Comparison of ENCODE assay signal across 1 cellular context in the genomic region with DNA sequence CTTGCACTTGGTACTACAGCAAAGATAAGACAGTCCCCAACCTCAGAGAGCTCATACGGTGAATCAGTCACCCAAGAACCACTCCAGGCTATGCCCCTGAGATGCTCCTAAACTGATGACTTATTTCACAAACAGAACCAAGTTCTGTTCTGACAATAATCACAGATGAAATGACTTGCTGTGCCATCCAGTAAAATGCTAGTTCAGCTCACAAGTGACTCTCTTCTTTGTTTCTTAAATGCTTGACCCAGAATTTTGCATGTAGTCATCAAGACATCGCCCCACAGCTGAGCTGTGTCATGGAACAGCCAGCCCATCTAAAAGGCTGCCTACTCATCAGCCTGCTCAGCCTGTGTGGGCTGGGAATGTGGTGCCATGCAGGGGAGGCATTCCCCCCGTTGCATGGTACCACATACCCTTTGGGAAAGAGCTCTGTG.
TF ChIP-seq lines count a peak whose summit lies in the region.

No MANE protein-coding gene starts in this region.

TF ChIP-seq in HepG2, 621 proteins besides CTCF, POLR2A, EP300 and RAD21 (continued from another document):
- TF ChIP-seq, protein P1, sequence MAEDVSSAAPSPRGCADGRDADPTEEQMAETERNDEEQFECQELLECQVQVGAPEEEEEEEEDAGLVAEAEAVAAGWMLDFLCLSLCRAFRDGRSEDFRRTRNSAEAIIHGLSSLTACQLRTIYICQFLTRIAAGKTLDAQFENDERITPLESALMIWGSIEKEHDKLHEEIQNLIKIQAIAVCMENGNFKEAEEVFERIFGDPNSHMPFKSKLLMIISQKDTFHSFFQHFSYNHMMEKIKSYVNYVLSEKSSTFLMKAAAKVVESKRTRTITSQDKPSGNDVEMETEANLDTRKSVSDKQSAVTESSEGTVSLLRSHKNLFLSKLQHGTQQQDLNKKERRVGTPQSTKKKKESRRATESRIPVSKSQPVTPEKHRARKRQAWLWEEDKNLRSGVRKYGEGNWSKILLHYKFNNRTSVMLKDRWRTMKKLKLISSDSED (CRISPR knock-in tag; IDR thresholded peaks at IDR 0.05) = no peak
- TF ChIP-seq ZNF253 (CRISPR knock-in tag; IDR thresholded peaks at IDR 0.05; ENCODE audit: borderline replicate concordance) = no peak
- TF ChIP-seq ZMAT3 (CRISPR knock-in tag; conservative IDR thresholded peaks at IDR 0.05) = no peak
- no peak for TF ChIP-seq SMARCE1 (IDR thresholded peaks at IDR 0.05; ENCODE audit: borderline replicate concordance)
- TF ChIP-seq ZNF17 (CRISPR knock-in tag; IDR thresholded peaks at IDR 0.05) = no peak
- TF ChIP-seq ZNF563 (CRISPR knock-in tag; IDR thresholded peaks at IDR 0.05) = no peak
- TF ChIP-seq, protein P2, sequence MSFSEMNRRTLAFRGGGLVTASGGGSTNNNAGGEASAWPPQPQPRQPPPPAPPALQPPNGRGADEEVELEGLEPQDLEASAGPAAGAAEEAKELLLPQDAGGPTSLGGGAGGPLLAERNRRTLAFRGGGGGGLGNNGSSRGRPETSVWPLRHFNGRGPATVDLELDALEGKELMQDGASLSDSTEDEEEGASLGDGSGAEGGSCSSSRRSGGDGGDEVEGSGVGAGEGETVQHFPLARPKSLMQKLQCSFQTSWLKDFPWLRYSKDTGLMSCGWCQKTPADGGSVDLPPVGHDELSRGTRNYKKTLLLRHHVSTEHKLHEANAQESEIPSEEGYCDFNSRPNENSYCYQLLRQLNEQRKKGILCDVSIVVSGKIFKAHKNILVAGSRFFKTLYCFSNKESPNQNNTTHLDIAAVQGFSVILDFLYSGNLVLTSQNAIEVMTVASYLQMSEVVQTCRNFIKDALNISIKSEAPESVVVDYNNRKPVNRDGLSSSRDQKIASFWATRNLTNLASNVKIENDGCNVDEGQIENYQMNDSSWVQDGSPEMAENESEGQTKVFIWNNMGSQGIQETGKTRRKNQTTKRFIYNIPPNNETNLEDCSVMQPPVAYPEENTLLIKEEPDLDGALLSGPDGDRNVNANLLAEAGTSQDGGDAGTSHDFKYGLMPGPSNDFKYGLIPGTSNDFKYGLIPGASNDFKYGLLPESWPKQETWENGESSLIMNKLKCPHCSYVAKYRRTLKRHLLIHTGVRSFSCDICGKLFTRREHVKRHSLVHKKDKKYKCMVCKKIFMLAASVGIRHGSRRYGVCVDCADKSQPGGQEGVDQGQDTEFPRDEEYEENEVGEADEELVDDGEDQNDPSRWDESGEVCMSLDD (CRISPR knock-in tag; IDR thresholded peaks at IDR 0.05; ENCODE audit: borderline replicate concordance) = no peak
- TF ChIP-seq ZFP36L2 (CRISPR knock-in tag; IDR thresholded peaks at IDR 0.05) = no peak
- no peak for TF ChIP-seq MXI1 (IDR thresholded peaks at IDR 0.05; ENCODE audit: borderline replicate concordance, low read depth, low read length)
- TF ChIP-seq, protein P3, sequence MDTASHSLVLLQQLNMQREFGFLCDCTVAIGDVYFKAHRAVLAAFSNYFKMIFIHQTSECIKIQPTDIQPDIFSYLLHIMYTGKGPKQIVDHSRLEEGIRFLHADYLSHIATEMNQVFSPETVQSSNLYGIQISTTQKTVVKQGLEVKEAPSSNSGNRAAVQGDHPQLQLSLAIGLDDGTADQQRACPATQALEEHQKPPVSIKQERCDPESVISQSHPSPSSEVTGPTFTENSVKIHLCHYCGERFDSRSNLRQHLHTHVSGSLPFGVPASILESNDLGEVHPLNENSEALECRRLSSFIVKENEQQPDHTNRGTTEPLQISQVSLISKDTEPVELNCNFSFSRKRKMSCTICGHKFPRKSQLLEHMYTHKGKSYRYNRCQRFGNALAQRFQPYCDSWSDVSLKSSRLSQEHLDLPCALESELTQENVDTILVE (CRISPR knock-in tag; IDR thresholded peaks at IDR 0.05) = no peak
